Comparison of ENCODE assay signal across 27 cellular contexts in genomic region chr19:2732883-2733282, GRCh38.
"Had no signal": no experiment of that assay in that cellular context is flagged by ENCODE, and none has a peak within 500 bp of the region (broad histone marks: within the 10 kb centered on the region; RNA-seq: fewer than 3 reads in every experiment).

No MANE protein-coding gene starts in this region.

- H3K36me3 ChIP-seq: ovary, transverse colon had no signal

- H3K27ac ChIP-seq: heart right ventricle, hepatocyte, neutrophil, ovary, skin epidermis, stomach, testis, thyroid gland, transverse colon, upper lobe of left lung, vagina had no signal

- DNase-seq: heart right ventricle; kidney glomerular epithelial cell; left cardiac atrium; mesendoderm; naive B cell; occipital lobe; ovary; retina; right cardiac atrium; stimulated activated CD4-positive, alpha-beta T cell treated with anti-CD3 and anti-CD28 coated beads, Interleukin-12 subunit alpha, Interleukin-12 subunit beta, amount 100 ng/mL, for 4 hours; stimulated activated CD4-positive, alpha-beta T cell treated with anti-CD3 and anti-CD28 coated beads, Interleukin-15, amount 100 ng/mL, for 24 hours; stimulated activated CD4-positive, alpha-beta T cell treated with anti-CD3 and anti-CD28 coated beads, Interleukin-2, amount 100 ng/mL, for 24 hours; stimulated activated CD4-positive, alpha-beta T cell treated with anti-CD3 and anti-CD28 coated beads, Interleukin-4, amount 100 ng/mL, for 1 hour; stimulated activated naive B cell treated with anti-CD40 and anti-IgM and Interleukin-4, amounts not matched to agents 10 μg/mL and 1 μg/mL and 100 μg/mL, for 72 hours; stimulated activated naive CD8-positive, alpha-beta T cell treated with anti-CD3 and anti-CD28 coated beads, Interleukin-15, Interleukin-2, amounts not matched to agents 100 U/mL and 50 U/mL, for 24 hours; stomach; testis; thyroid gland; transverse colon had no signal

- H3K4me1 ChIP-seq: testis, thyroid gland, transverse colon, vagina had no signal

- H3K27me3 ChIP-seq: ovary, testis, thyroid gland, upper lobe of left lung, vagina had no signal

- ATAC-seq: heart right ventricle; left cardiac atrium; left lobe of liver; right cardiac atrium; sciatic nerve; stimulated activated naive B cell treated with anti-CD40 and anti-IgM and Interleukin-4, amounts not matched to agents 10 μg/mL and 1 μg/mL and 100 μg/mL, for 72 hours; stimulated activated naive CD8-positive, alpha-beta T cell treated with anti-CD3 and anti-CD28 coated beads, Interleukin-15, Interleukin-2, amounts not matched to agents 100 U/mL and 50 U/mL, for 24 hours had no signal

- H3K4me3 ChIP-seq: heart right ventricle, hepatocyte, lung, ovary, skin epidermis, stomach, testis, thyroid gland, transverse colon, upper lobe of left lung, vagina had no signal

- H3K9me3 ChIP-seq: neutrophil, ovary, stomach, testis, thyroid gland, transverse colon, upper lobe of left lung, vagina had no signal
